14 cellular contexts compared by ENCODE assay signal in the genomic region with DNA sequence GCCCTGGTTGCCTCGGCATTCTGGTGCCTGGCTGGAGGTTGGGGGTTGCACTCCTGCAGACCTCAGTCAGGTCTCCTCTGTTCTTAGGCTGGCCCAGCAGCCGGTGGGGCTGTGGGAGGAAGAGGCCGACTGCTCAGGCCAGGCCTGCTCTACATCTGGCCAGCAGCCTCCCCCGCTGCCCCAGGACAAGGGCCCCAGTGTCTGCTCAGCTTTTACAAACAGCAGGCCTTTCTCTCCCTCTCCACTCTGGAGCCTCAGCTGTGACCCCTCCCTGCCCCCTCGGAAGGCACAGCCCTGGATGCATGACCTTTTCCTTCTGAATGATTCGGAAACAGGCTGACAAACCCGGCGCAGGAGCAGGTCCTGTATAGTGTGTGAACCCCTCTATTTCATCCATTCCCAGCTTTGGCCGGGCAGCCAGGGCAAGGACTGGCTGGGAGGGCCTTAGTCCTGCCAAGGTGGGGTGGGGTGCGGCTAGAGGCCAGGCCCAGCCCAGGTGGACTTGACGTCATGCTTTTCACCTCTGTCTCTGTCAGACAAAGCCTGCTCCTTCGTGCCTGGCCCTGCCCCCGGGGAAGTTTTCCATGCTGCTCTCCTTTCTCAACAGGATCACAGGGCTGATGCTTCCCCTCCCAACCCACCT. TPM values are rescaled to one million over a fixed set of nuclear protein-coding genes. Genes with fewer than 3 reads are reported as not detected.
A peak's percentile ranks its signal among the peaks of the same experiment; 100 is the strongest.
DNase-seq lines count a peak whose midpoint lies in the region; ATAC-seq and TF ChIP-seq lines count a peak whose summit lies in the region.
"Had no signal": no experiment of that assay in that cellular context is flagged by ENCODE, and none has a peak within 500 bp of the region (broad histone marks: within the 10 kb centered on the region; RNA-seq: fewer than 3 reads in every experiment).

No MANE protein-coding gene starts in this region.

- H2BK120ac ChIP-seq in mesenchymal stem cell (ENCODE audit: low read depth, low read length): peak overlapping the region; percentile 75

- H3K27me3 ChIP-seq in Peyer's patch (no peaks in the 10 kb centered on the region), esophagus muscularis mucosa (peaks cover 0 to 34% (median 0%) of the 10 kb centered on the region in 4 donors), mesenchymal stem cell (ENCODE audit: control insufficient read depth in 1 of 2, insufficient read depth in 1 of 2, low read length in 2 of 2) (no peaks in the 10 kb centered on the region), spleen (replicated peaks in 1 of 7) (no peaks in the 10 kb centered on the region)

- no peak overlapping the region for H2BK5ac ChIP-seq in mesenchymal stem cell (ENCODE audit: low read depth, low read length, poor library complexity, severe bottlenecking)

- peak overlapping the region in 1 of 2 experiments; percentile 73 for H3K18ac ChIP-seq in mesenchymal stem cell (ENCODE audit: low read depth in 1 of 2, low read length in 2 of 2)

- peak overlapping the region; percentile 12 for H2BK15ac ChIP-seq in mesenchymal stem cell (ENCODE audit: low read depth, poor library complexity, severe bottlenecking)

- no peak overlapping the region for H3K14ac ChIP-seq in mesenchymal stem cell (ENCODE audit: low read length in 2 of 2)

- no peak overlapping the region for H3K4me2 ChIP-seq in mesenchymal stem cell (ENCODE audit: low read length, poor library complexity, severe bottlenecking)

- intact Hi-C loops in esophagus muscularis mucosa (cut with DNase I) (no loop called here), spleen (cut with DNase I; ENCODE audit: low total_unique reads) (no loop called here)

- ATAC-seq in GM19395 (IDR thresholded peaks at IDR 0.05; ENCODE audit: unreplicated experiment): no peak
- ATAC-seq: activated T-cell treated with anti-CD3 and anti-CD28 coated beads, Interleukin-2, amount 50 U/mL, for 4 hours had no signal

- peak overlapping the region in 1 of 2 experiments; percentile 42 for H3K4ac ChIP-seq in mesenchymal stem cell (ENCODE audit: low read depth in 1 of 2, low read length in 2 of 2)

- H3K79me1 ChIP-seq in mesenchymal stem cell (replicated peaks; ENCODE audit: low read length, poor library complexity, severe bottlenecking): no peaks in the 10 kb centered on the region

- 81% methylated on average over 7 of the region's 13 CpGs for WGBS in esophagus muscularis mucosa
- 42% methylated on average over 13 of the region's 13 CpGs for WGBS in mesenchymal stem cell
- 67 to 83% (median 75%) methylated on average over 13 of the region's 13 CpGs for WGBS in spleen, 5 donors

- peak overlapping the region; percentile 6 for H2AFZ ChIP-seq in mesenchymal stem cell (ENCODE audit: low read depth, low read length)
- H2AFZ ChIP-seq: GM23248 had no signal

- TF ChIP-seq POLR2A in Peyer's patch (IDR thresholded peaks at IDR 0.05) (no peak), esophagus muscularis mucosa (IDR thresholded peaks at IDR 0.05; ENCODE audit: low read depth) (no peak), spleen (IDR thresholded peaks at IDR 0.05) (no peak)

- peak overlapping the region; percentile 6 for H3K9ac ChIP-seq in mesenchymal stem cell (ENCODE audit: low read length)
- H3K9ac ChIP-seq: GM23248 had no signal

- H3K4me1 ChIP-seq in Peyer's patch: peaks cover 0 to 7% (median 0%) of the 10 kb centered on the region in 4 donors
- H3K4me1 ChIP-seq in esophagus muscularis mucosa: peaks cover 32 to 49% (median 38%) of the 10 kb centered on the region in 4 donors
- H3K4me1 ChIP-seq in mesenchymal stem cell (ENCODE audit: control insufficient read depth, insufficient read depth, low read depth, low read length): peaks cover 29% of the 10 kb centered on the region
- H3K4me1 ChIP-seq in spleen: peaks cover 5 to 43% (median 22%) of the 10 kb centered on the region in 6 donors

- TF ChIP-seq EP300 in esophagus muscularis mucosa (IDR thresholded peaks at IDR 0.05): no peak

- DNase-seq in Peyer's patch (peak in 2 of 3 donors; percentile 69 to 81), esophagus muscularis mucosa (ENCODE audit: extremely low spot score) (no peak), mesenchymal stem cell (no peak), spleen (no peak), GM19240 (ENCODE audit: insufficient read length, low spot score) (no peak)
- no peak for DNase-seq in central memory CD4-positive, alpha-beta T cell
- DNase-seq in activated CD4-positive, alpha-beta T cell treated with anti-CD3 and anti-CD28 coated beads, Interleukin-2, amount 50 U/mL, for 4 hours: no peak
- DNase-seq: activated T-cell treated with anti-CD3 and anti-CD28 coated beads, Interleukin-2, amount 50 U/mL, for 4 hours; CD4-positive, alpha-beta T cell; erythroblast; KG1; NCI-H2081 had no signal

- H3K36me3 ChIP-seq in Peyer's patch: no peaks in the 10 kb centered on the region
- no peaks in the 10 kb centered on the region for H3K36me3 ChIP-seq in esophagus muscularis mucosa
- no peaks in the 10 kb centered on the region for H3K36me3 ChIP-seq in mesenchymal stem cell (ENCODE audit: control insufficient read depth in 1 of 2, insufficient read depth in 2 of 2, low read depth in 1 of 2, low read length in 2 of 2)
- no peaks in the 10 kb centered on the region for H3K36me3 ChIP-seq in spleen

- H3K9me3 ChIP-seq in Peyer's patch: no peaks in the 10 kb centered on the region
- H3K9me3 ChIP-seq in esophagus muscularis mucosa: peaks cover 0 to 3% (median 0%) of the 10 kb centered on the region in 4 donors
- no peaks in the 10 kb centered on the region for H3K9me3 ChIP-seq in mesenchymal stem cell (ENCODE audit: control insufficient read depth, low read length)
- H3K9me3 ChIP-seq in spleen: no peaks in the 10 kb centered on the region

- H3K23ac ChIP-seq in mesenchymal stem cell (ENCODE audit: low read length in 2 of 2): no peak overlapping the region

- H2AK5ac ChIP-seq in mesenchymal stem cell (ENCODE audit: low read length, severe bottlenecking): no peak overlapping the region

- H4K91ac ChIP-seq in mesenchymal stem cell (ENCODE audit: low read length): peak overlapping the region; percentile 77

- H3K27ac ChIP-seq in Peyer's patch: peak overlapping the region in 1 of 4 donors; percentile 44
- peak overlapping the region; percentile 30 to 69 (median 68) for H3K27ac ChIP-seq in esophagus muscularis mucosa (replicated peaks in 1 of 4)
- H3K27ac ChIP-seq in mesenchymal stem cell (ENCODE audit: low read length, poor library complexity, severe bottlenecking): no peak overlapping the region
- H3K27ac ChIP-seq in spleen: peak overlapping the region in 5 of 8 donors; percentile 29 to 80 (median 76)

- peak overlapping the region; percentile 71 for H4K8ac ChIP-seq in mesenchymal stem cell (ENCODE audit: low read length)

- TF ChIP-seq CTCF in Peyer's patch (IDR thresholded peaks at IDR 0.05) (no peak), esophagus muscularis mucosa (IDR thresholded peaks at IDR 0.05) (no peak), spleen (IDR thresholded peaks at IDR 0.05 in 8 of 11, conservative IDR thresholded peaks at IDR 0.05 in 3 of 11) (no peak)

- H3K4me3 ChIP-seq in Peyer's patch: no peak overlapping the region
- H3K4me3 ChIP-seq in esophagus muscularis mucosa: no peak overlapping the region
- H3K4me3 ChIP-seq in mesenchymal stem cell (ENCODE audit: insufficient read depth in 1 of 2, low read depth in 1 of 2, low read length in 2 of 2): no peak overlapping the region
- no peak overlapping the region for H3K4me3 ChIP-seq in spleen
- H3K4me3 ChIP-seq: GM23248 had no signal

- H2BK12ac ChIP-seq in mesenchymal stem cell (ENCODE audit: low read length in 2 of 2): peak overlapping the region in 1 of 2 experiments; percentile 59

RNA-seq across cellular contexts. Expression of a gene that starts 10.2 kb away (rescaled TPM):
- total RNA-seq in Peyer's patch (100 to 1,000 TPM; 139 to 250 (median 182) TPM), esophagus muscularis mucosa (10 to 100 TPM; 12.1 to 24.9 (median 20.5) TPM), spleen (10 to 100 TPM; 42.1 to 95.6 (median 68.1) TPM)
- 4.6 TPM for polyA plus RNA-seq in mesenchymal stem cell (2013, experiment 1 of 2)
- 4.5 TPM for polyA plus RNA-seq in mesenchymal stem cell (2013, experiment 2 of 2)
- 10 to 100 TPM in 2 of 3 donors, 1 to 10 TPM in 1; 9.9 to 37.9 (median 20.0) TPM for polyA plus RNA-seq in spleen

RNA-seq across cellular contexts. Expression of a gene that starts 30.8 kb away (rescaled TPM):
- total RNA-seq in Peyer's patch (10 to 100 TPM; 28.9 to 71.7 (median 66.3) TPM), esophagus muscularis mucosa (10 to 100 TPM in 3 of 4 donors, 1 to 10 TPM in 1; 9.9 to 13.1 (median 11.7) TPM), spleen (10 to 100 TPM; 22.6 to 34.4 (median 28.3) TPM)
- 15.2 TPM for polyA plus RNA-seq in mesenchymal stem cell (2013, experiment 1 of 2)
- 15.1 TPM for polyA plus RNA-seq in mesenchymal stem cell (2013, experiment 2 of 2)
- polyA plus RNA-seq in spleen: 10 to 100 TPM; 14.9 to 32.2 (median 20.6) TPM

Comparison
In these comparisons a context has a peak if more than half of its experiments do, and no peak if none do; other contexts are left out.
1. DNase-seq: peak in Peyer's patch (2 of 3); none in esophagus muscularis mucosa (single experiment), mesenchymal stem cell (single experiment), spleen (single experiment), central memory CD4-positive, alpha-beta T cell (single experiment), activated CD4-positive, alpha-beta T cell treated with anti-CD3 and anti-CD28 coated beads, Interleukin-2, amount 50 U/mL, for 4 hours (0 of 2) and GM19240 (single experiment).